In the genomic region with DNA sequence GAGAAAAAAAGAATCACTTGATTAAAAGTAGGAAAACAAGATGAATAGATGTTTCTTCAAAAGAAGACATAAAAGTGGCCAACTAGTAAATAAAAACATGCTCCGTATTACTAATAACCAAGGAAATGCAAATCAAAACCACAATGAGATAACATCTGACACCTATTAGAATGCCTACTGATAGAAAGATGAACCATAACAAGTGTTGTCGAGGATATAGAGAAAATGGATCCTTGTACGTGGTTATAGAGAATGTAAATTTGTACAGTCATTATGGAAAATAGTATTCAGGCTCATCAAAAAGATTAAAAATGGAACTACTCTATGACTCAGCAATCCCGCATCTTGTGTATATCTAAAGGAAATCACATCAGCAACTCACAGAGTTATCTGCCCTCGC, we compare ENCODE assay signal across 25 cellular contexts.
DNase-seq lines count a peak whose midpoint lies in the region; FAIRE-seq and TF ChIP-seq lines count a peak whose summit lies in the region.
"Had no signal": no experiment of that assay in that cellular context is flagged by ENCODE, and none has a peak within 500 bp of the region (broad histone marks: within the 10 kb centered on the region; RNA-seq: fewer than 3 reads in every experiment).

No MANE protein-coding gene starts in this region.

- peak; percentile 32 for FAIRE-seq in D721Med (lab: Jason Lieb, UNC)
- FAIRE-seq: A549, GM12878, GM12892, GM18507 had no signal

- no peaks in the 10 kb centered on the region for H3K9me3 ChIP-seq in HEK293 (ENCODE audit: control insufficient read depth, insufficient read depth, low read depth, low read length)
- H3K9me3 ChIP-seq in Karpas-422 (ENCODE audit: low read length): peaks cover 11% of the 10 kb centered on the region
- H3K9me3 ChIP-seq in suprapubic skin: no peaks in the 10 kb centered on the region
- H3K9me3 ChIP-seq: A549, Caco-2 had no signal

- no peaks in the 10 kb centered on the region for H3K79me2 ChIP-seq in Karpas-422 (ENCODE audit: low read length)

- no peaks in the 10 kb centered on the region; the same call in 1 of the 2 replicates for H3K9me2 ChIP-seq in Karpas-422 (replicated peaks; ENCODE audit: insufficient read depth, low read length)

- no peak for TF ChIP-seq EP300 in suprapubic skin (IDR thresholded peaks at IDR 0.05)

- H3K27me3 ChIP-seq in Karpas-422 (ENCODE audit: low read length): no peaks in the 10 kb centered on the region
- no peaks in the 10 kb centered on the region for H3K27me3 ChIP-seq in suprapubic skin
- H3K27me3 ChIP-seq: BLaER1 treated with 17β-estradiol and CSF1 and Interleukin-3, amounts not matched to agents 10 nM and 100 nM had no signal

- CTCF ChIA-PET in HEK293 (lab: Yijun Ruan, JAX): no interaction called here

- H3K9ac ChIP-seq in Karpas-422 (ENCODE audit: low read length): no peak overlapping the region
- H3K9ac ChIP-seq: BLaER1 treated with 17β-estradiol and CSF1 and Interleukin-3, amounts not matched to agents 10 nM and 100 nM had no signal

- TF ChIP-seq POLR2A in suprapubic skin (IDR thresholded peaks at IDR 0.05): no peak

- TF ChIP-seq CTCF in D721Med (IDR thresholded peaks at IDR 0.05; ENCODE audit: insufficient read depth, missing control alignments) (no peak), HEK293 (tag by site-specific recombination; IDR thresholded peaks at IDR 0.05) (no peak), suprapubic skin (IDR thresholded peaks at IDR 0.05) (no peak)

- DNase-seq in D721Med (ENCODE audit: insufficient read length, low spot score) (no peak), Karpas-422 (no peak), hypothalamus (lab: John Stamatoyannopoulos, UW) (no peak), NCI-H2171 (lab: John Stamatoyannopoulos, UW) (no peak), suprapubic skin (ENCODE audit: low spot score in 2 of 2) (no peak)
- DNase-seq: AML-193; Caco-2; Calu3; CD4-positive, alpha-beta T cell; CD8-positive, alpha-beta T cell; DMS 273 treated with DMSO at 0.1 percent for 48 hours; DMS153; DMS53; DMS79; DND-41; EL; GDM1 had no signal

- no peaks in the 10 kb centered on the region for H4K20me1 ChIP-seq in Karpas-422 (ENCODE audit: insufficient read depth, low read depth, low read length)
- H4K20me1 ChIP-seq: BLaER1 treated with 17β-estradiol and CSF1 and Interleukin-3, amounts not matched to agents 10 nM and 100 nM had no signal

- H2AFZ ChIP-seq in Karpas-422 (ENCODE audit: low read length): peak overlapping the region; percentile 58; the same call in 1 of the 2 replicates

- H3K27ac ChIP-seq in HEK293 (ENCODE audit: extremely low read depth, low read depth, low read length): no peak overlapping the region
- H3K27ac ChIP-seq in Karpas-422 (ENCODE audit: low read length): no peak overlapping the region
- H3K27ac ChIP-seq in suprapubic skin: no peak overlapping the region
- H3K27ac ChIP-seq: 22Rv1; A549; BLaER1 treated with 17β-estradiol and CSF1 and Interleukin-3, amounts not matched to agents 10 nM and 100 nM; C4-2B had no signal

- H3K4me2 ChIP-seq in Karpas-422 (ENCODE audit: low read depth, low read length, poor library complexity, severe bottlenecking): no peak overlapping the region
- H3K4me2 ChIP-seq: A549; BLaER1 treated with 17β-estradiol and CSF1 and Interleukin-3, amounts not matched to agents 10 nM and 100 nM had no signal

- no peak overlapping the region for H3K4me3 ChIP-seq in HEK293 (ENCODE audit: low read depth, low read length)
- H3K4me3 ChIP-seq in Karpas-422 (ENCODE audit: low read length): no peak overlapping the region
- H3K4me3 ChIP-seq in suprapubic skin: no peak overlapping the region
- H3K4me3 ChIP-seq: A549; BLaER1 treated with 17β-estradiol and CSF1 and Interleukin-3, amounts not matched to agents 10 nM and 100 nM; GM12878 had no signal

- 88% methylated on average over 5 of the region's 5 CpGs for WGBS in suprapubic skin

- POLR2A ChIA-PET in HEK293 (lab: Yijun Ruan, JAX): no interaction called here

- H3K36me3 ChIP-seq in HEK293 (ENCODE audit: control insufficient read depth in 2 of 2, insufficient read depth in 1 of 2, low read length in 2 of 2) (no peaks in the 10 kb centered on the region), Karpas-422 (ENCODE audit: insufficient read depth, low read length) (no peaks in the 10 kb centered on the region), suprapubic skin (no peaks in the 10 kb centered on the region)
- H3K36me3 ChIP-seq: BLaER1 treated with 17β-estradiol and CSF1 and Interleukin-3, amounts not matched to agents 10 nM and 100 nM had no signal

- H3K4me1 ChIP-seq in HEK293 (ENCODE audit: control insufficient read depth, insufficient read depth, low read length) (no peaks in the 10 kb centered on the region), Karpas-422 (ENCODE audit: low read length) (peaks cover 8% of the 10 kb centered on the region; the same call in 1 of the 2 replicates), suprapubic skin (no peaks in the 10 kb centered on the region)
- H3K4me1 ChIP-seq: A549; BLaER1 treated with 17β-estradiol and CSF1 and Interleukin-3, amounts not matched to agents 10 nM and 100 nM; Caco-2 had no signal

TF ChIP-seq in HEK293, 187 proteins besides CTCF, POLR2A, EP300 and RAD21:
- TF ChIP-seq TRIM28 (IDR thresholded peaks at IDR 0.05; ENCODE audit: borderline replicate concordance, low read length) (0 out of 2 replicates have a peak, but pooled peaks have one; percentile 28), ZNF792 (tag by site-specific recombination; IDR thresholded peaks at IDR 0.05) (no peak), SETDB1 (IDR thresholded peaks at IDR 0.05; ENCODE audit: insufficient read length, low read length) (peak; percentile 56), ZNF184 (tag by site-specific recombination; IDR thresholded peaks at IDR 0.05) (peak; percentile 92), ZNF660 (tag by site-specific recombination; IDR thresholded peaks at IDR 0.05) (no peak)
